Comparison of ENCODE assay signal across 11 cellular contexts in the genomic region with DNA sequence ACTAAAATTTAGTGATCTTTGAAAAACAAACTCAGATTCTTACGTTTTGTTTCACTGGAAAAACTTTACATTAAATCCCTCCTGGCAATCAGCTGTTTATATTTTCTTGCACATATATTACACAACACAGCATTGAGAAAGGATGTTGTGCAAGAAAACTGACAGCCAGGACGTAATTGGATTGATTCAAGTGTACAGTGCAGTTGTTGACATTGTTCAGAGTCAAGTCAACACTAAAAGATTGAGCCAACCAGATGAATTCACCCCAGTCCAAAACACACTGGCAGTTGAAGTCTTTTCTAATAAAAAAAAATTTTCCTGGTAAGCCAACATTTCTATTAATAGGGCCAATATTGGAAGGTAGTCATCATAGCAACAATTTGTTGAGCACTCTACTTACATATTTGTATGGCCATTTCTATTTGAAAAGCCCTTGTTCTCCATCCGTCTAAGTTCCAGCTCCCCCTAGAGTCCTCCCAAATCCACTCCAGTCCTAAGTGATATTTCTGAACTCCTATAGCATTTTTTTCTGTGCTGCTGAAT. TPM values are rescaled to one million over a fixed set of nuclear protein-coding genes. Genes with fewer than 3 reads are reported as not detected.
DNase-seq lines count a peak whose midpoint lies in the region; ATAC-seq, FAIRE-seq and TF ChIP-seq lines count a peak whose summit lies in the region.
"Had no signal": no experiment of that assay in that cellular context is flagged by ENCODE, and none has a peak within 500 bp of the region (broad histone marks: within the 10 kb centered on the region; RNA-seq: fewer than 3 reads in every experiment).

No MANE protein-coding gene starts in this region.

- H3F3A ChIP-seq in GM23338 (replicated peaks; ENCODE audit: low read depth) = no peaks in the 10 kb centered on the region

- TF ChIP-seq CTCF in GM23338 (conservative IDR thresholded peaks at IDR 0.05; ENCODE audit: low read depth in 2 of 2) (peak; percentile 53 to 55; a peak in 3 of 4 replicates), epithelial cell of esophagus (IDR thresholded peaks at IDR 0.05; ENCODE audit: insufficient read depth, low read depth, low read length, missing control alignments) (peak; percentile 50), pancreas (IDR thresholded peaks at IDR 0.05) (peak in 1 of 4 donors; percentile 16), Peyer's patch (IDR thresholded peaks at IDR 0.05) (no peak)

- H3K4me1 ChIP-seq in GM23338 (ENCODE audit: insufficient read depth) = no peaks in the 10 kb centered on the region
- H3K4me1 ChIP-seq in pancreas = peaks cover 0 to 37% (median 24%) of the 10 kb centered on the region in 3 donors
- H3K4me1 ChIP-seq in Peyer's patch = no peaks in the 10 kb centered on the region
- H3K4me1 ChIP-seq: colonic mucosa had no signal

- H3K36me3 ChIP-seq in GM23338 (ENCODE audit: insufficient read depth) (no peaks in the 10 kb centered on the region), pancreas (no peaks in the 10 kb centered on the region), Peyer's patch (no peaks in the 10 kb centered on the region)
- H3K36me3 ChIP-seq: colonic mucosa had no signal

- H3K4me1 Mint-ChIP-seq in GM23338 = no peaks in the 10 kb centered on the region
- H3K4me1 Mint-ChIP-seq: nephron had no signal

- no peak overlapping the region for H2AFZ ChIP-seq in GM23338

- ATAC-seq in GM23338 = no peak
- peak; percentile 87 to 92 (median 90) for ATAC-seq in pancreas
- ATAC-seq in HG02938 (IDR thresholded peaks at IDR 0.05; ENCODE audit: unreplicated experiment) = no peak
- ATAC-seq in HG02885 (IDR thresholded peaks at IDR 0.05; ENCODE audit: poor library complexity, unreplicated experiment) = no peak

- no peaks in the 10 kb centered on the region for H3K36me3 Mint-ChIP-seq in GM23338 (ENCODE audit: low read depth)

- no peaks in the 10 kb centered on the region for H3K9me3 Mint-ChIP-seq in GM23338
- H3K9me3 Mint-ChIP-seq: nephron had no signal

- DNase-seq in GM23338 (ENCODE audit: low spot score) (peak; percentile 43), NCI-H69 (lab: John Stamatoyannopoulos, UW) (peak; percentile 23), epithelial cell of esophagus (ENCODE audit: low read depth) (peak; percentile 96), pancreas (peak in 3 of 6 donors; percentile 19 to 54 (median 31)), NCI-H2081 treated with DMSO at 0.1 percent for 48 hours (lab: John Stamatoyannopoulos, UW) (no peak), Peyer's patch (no peak)
- DNase-seq: activated CD4-positive, CD25-positive, alpha-beta regulatory T cell; colonic mucosa had no signal

- no peaks in the 10 kb centered on the region for H3K9me3 ChIP-seq in pancreas
- H3K9me3 ChIP-seq in Peyer's patch = no peaks in the 10 kb centered on the region
- H3K9me3 ChIP-seq: colonic mucosa had no signal

- H3K27ac ChIP-seq in GM23338 (ENCODE audit: low read depth) (no peak overlapping the region), pancreas (peak overlapping the region in 2 of 4 donors; percentile 79 to 81), Peyer's patch (no peak overlapping the region)
- H3K27ac ChIP-seq: colonic mucosa had no signal

- WGBS in pancreas, 2 donors = 12 to 22% methylated on average over 3 of the region's 3 CpGs

- no peak overlapping the region for H3K27ac Mint-ChIP-seq in GM23338
- H3K27ac Mint-ChIP-seq: nephron had no signal

- H3K4me3 Mint-ChIP-seq in GM23338 = no peak overlapping the region
- H3K4me3 Mint-ChIP-seq: nephron had no signal

- FAIRE-seq in pancreas (lab: Jason Lieb, UNC) = no peak

- H3K79me2 ChIP-seq in GM23338 (replicated peaks; ENCODE audit: insufficient read depth) = no peaks in the 10 kb centered on the region

- intact Hi-C loops in pancreas (cut with DNase I) = no loop called here

- H3K4me2 ChIP-seq in GM23338 = no peak overlapping the region

- H3K4me3 ChIP-seq in GM23338 (no peak overlapping the region), epithelial cell of esophagus (ENCODE audit: low read length) (no peak overlapping the region), pancreas (no peak overlapping the region), Peyer's patch (no peak overlapping the region)
- H3K4me3 ChIP-seq: colonic mucosa had no signal

- H3K27me3 ChIP-seq in GM23338 (ENCODE audit: insufficient read depth) (no peaks in the 10 kb centered on the region), pancreas (no peaks in the 10 kb centered on the region), Peyer's patch (no peaks in the 10 kb centered on the region)
- H3K27me3 ChIP-seq: colonic mucosa had no signal

- H3K27me3 Mint-ChIP-seq in GM23338 (ENCODE audit: insufficient read depth, low read depth, poor library complexity) = peaks cover 1% of the 10 kb centered on the region

- TF ChIP-seq POLR2A in Peyer's patch (IDR thresholded peaks at IDR 0.05) = no peak

- no peaks in the 10 kb centered on the region for H4K20me1 ChIP-seq in GM23338 (replicated peaks; ENCODE audit: insufficient read depth)

- no peaks in the 10 kb centered on the region for H3K9me2 ChIP-seq in GM23338 (ENCODE audit: insufficient read depth)

TF ChIP-seq in GM23338, 12 proteins besides CTCF, POLR2A, EP300 and RAD21 (continues in another document):
- TF ChIP-seq ZNF331 (CRISPR knock-in tag; IDR thresholded peaks at IDR 0.05; ENCODE audit: low read depth) = no peak
- TF ChIP-seq, protein P1, sequence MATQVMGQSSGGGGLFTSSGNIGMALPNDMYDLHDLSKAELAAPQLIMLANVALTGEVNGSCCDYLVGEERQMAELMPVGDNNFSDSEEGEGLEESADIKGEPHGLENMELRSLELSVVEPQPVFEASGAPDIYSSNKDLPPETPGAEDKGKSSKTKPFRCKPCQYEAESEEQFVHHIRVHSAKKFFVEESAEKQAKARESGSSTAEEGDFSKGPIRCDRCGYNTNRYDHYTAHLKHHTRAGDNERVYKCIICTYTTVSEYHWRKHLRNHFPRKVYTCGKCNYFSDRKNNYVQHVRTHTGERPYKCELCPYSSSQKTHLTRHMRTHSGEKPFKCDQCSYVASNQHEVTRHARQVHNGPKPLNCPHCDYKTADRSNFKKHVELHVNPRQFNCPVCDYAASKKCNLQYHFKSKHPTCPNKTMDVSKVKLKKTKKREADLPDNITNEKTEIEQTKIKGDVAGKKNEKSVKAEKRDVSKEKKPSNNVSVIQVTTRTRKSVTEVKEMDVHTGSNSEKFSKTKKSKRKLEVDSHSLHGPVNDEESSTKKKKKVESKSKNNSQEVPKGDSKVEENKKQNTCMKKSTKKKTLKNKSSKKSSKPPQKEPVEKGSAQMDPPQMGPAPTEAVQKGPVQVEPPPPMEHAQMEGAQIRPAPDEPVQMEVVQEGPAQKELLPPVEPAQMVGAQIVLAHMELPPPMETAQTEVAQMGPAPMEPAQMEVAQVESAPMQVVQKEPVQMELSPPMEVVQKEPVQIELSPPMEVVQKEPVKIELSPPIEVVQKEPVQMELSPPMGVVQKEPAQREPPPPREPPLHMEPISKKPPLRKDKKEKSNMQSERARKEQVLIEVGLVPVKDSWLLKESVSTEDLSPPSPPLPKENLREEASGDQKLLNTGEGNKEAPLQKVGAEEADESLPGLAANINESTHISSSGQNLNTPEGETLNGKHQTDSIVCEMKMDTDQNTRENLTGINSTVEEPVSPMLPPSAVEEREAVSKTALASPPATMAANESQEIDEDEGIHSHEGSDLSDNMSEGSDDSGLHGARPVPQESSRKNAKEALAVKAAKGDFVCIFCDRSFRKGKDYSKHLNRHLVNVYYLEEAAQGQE (IDR thresholded peaks at IDR 0.05; ENCODE audit: unreplicated experiment) = no peak

RNA-seq across cellular contexts. Expression of gene VNN1, which starts 20.9 kb away (rescaled TPM):
- total RNA-seq in GM23338 (2014; rRNA removed; shearing (Covaris generic)) = not detected in 2 replicates
- polyA plus RNA-seq in GM23338 (2016; fragmentation: Nextera tagmentation; extraction: Ambion mirVana) (not detected in 2 replicates), pancreas (1 to 10 TPM in 1 of 2 donors, under 1 TPM in 1; 0.82 to 1.6 TPM)
- total RNA-seq in pancreas (1 to 10 TPM in 3 of 6 donors, under 1 TPM in 3; 0.13 to 4.7 (median 1.0) TPM), Peyer's patch (100 to 1,000 TPM in 2 of 4 donors, 10 to 100 TPM in 1, 1 to 10 TPM in 1; 4.1 to 296 (median 96.2) TPM)

RNA-seq across cellular contexts. Expression of gene VNN2, which starts 22.9 kb away (rescaled TPM):
- total RNA-seq in GM23338 (2014; rRNA removed; shearing (Covaris generic)) = not detected in 2 replicates
- not detected in 2 replicates for polyA plus RNA-seq in GM23338 (2016; fragmentation: Nextera tagmentation; extraction: Ambion mirVana)
- total RNA-seq in pancreas = 1 to 10 TPM in 3 of 6 donors, under 1 TPM in 3; 0.63 to 9.6 (median 1.7) TPM
- polyA plus RNA-seq in pancreas = 1 to 10 TPM in 1 of 2 donors, under 1 TPM in 1; 0.72 to 1.2 TPM
- total RNA-seq in Peyer's patch = 10 to 100 TPM in 1 of 4 donors, 1 to 10 TPM in 1, under 1 TPM in 1, not detected in 1; 0.57 to 10.7 (median 1.1) TPM

Comparison
In these comparisons a context has a peak if more than half of its experiments do, and no peak if none do; other contexts are left out.
1. ATAC-seq: peak in pancreas (4 of 4); none in GM23338 (single experiment), HG02938 (single experiment) and HG02885 (single experiment).
2. DNase-seq: peak in GM23338 (single experiment), NCI-H69 (single experiment) and epithelial cell of esophagus (single experiment); none in NCI-H2081 treated with DMSO at 0.1 percent for 48 hours (single experiment) and Peyer's patch (0 of 3).
3. CTCF ChIP-seq: peak in GM23338 (2 of 2) and epithelial cell of esophagus (single experiment); none in Peyer's patch (0 of 6).